ENCODE assay signal across 16 cellular contexts in genomic region chr2:207693641-207694249, GRCh38. TPM values are rescaled to one million over a fixed set of nuclear protein-coding genes. Genes with fewer than 3 reads are reported as not detected.
DNase-seq lines count a peak whose midpoint lies in the region; FAIRE-seq and TF ChIP-seq lines count a peak whose summit lies in the region.
"Had no signal": no experiment of that assay in that cellular context is flagged by ENCODE, and none has a peak within 500 bp of the region (broad histone marks: within the 10 kb centered on the region; RNA-seq: fewer than 3 reads in every experiment).

No MANE protein-coding gene starts in this region.

- H3K4me1 Mint-ChIP-seq in type B pancreatic cell (ENCODE audit: unreplicated experiment): peaks cover 3% of the 10 kb centered on the region

- H3K9me3 ChIP-seq in PC-9 (ENCODE audit: insufficient read depth, low read depth): no peaks in the 10 kb centered on the region

- H3K4me3 Mint-ChIP-seq in type B pancreatic cell: no peak overlapping the region
- H3K4me3 Mint-ChIP-seq: B cell; CD4-positive, alpha-beta T cell; HFFc6 had no signal

- peaks cover 27% of the 10 kb centered on the region for H3F3A ChIP-seq in PC-9 (ENCODE audit: insufficient read depth, low read depth)

- H3K27ac ChIP-seq in PC-9 (peak overlapping the region; percentile 79), mesendoderm (ENCODE audit: low read depth, low read length) (no peak overlapping the region)
- H3K27ac ChIP-seq: HL-60 had no signal

- no peak overlapping the region for H3K4ac ChIP-seq in mesendoderm (ENCODE audit: low read depth, low read length)

- peak; percentile 20 for FAIRE-seq in GM12891 (lab: Jason Lieb, UNC)
- no peak for FAIRE-seq in GM19239 (lab: Jason Lieb, UNC)
- FAIRE-seq: G401.6 had no signal

- no peak overlapping the region for H3K23ac ChIP-seq in mesendoderm (ENCODE audit: low read length)

- H2AK5ac ChIP-seq in mesendoderm (ENCODE audit: low read length): no peak overlapping the region

- H3K9ac ChIP-seq in mesendoderm (ENCODE audit: low read length): no peak overlapping the region

- WGBS in mesendoderm (ENCODE audit: extremely low coverage, insufficient coverage, low lambda C conversion rate): no CpG with 5 or more reads among the region's 4 CpGs

- no peak for TF ChIP-seq CTCF in PC-9 (conservative IDR thresholded peaks at IDR 0.05)
- TF ChIP-seq CTCF in type B pancreatic cell (conservative IDR thresholded peaks at IDR 0.05): no peak

- no peak overlapping the region for H3K56ac ChIP-seq in mesendoderm (ENCODE audit: low read length)

- H3K36me3 ChIP-seq in PC-9 (ENCODE audit: low read depth) (no peaks in the 10 kb centered on the region), mesendoderm (ENCODE audit: control insufficient read depth, insufficient read depth, low read length) (no peaks in the 10 kb centered on the region)

- H2AFZ ChIP-seq in PC-9: no peak overlapping the region

- no peak overlapping the region for H2BK120ac ChIP-seq in mesendoderm (ENCODE audit: low read depth, low read length)

- H3K4me3 ChIP-seq in PC-9: no peak overlapping the region
- no peak overlapping the region for H3K4me3 ChIP-seq in mesendoderm (ENCODE audit: low read length)

- H4K20me1 ChIP-seq in PC-9 (ENCODE audit: insufficient read depth): no peaks in the 10 kb centered on the region

- intact Hi-C loops in PC-9 (cut with micrococcal nuclease; ENCODE audit: unreplicated experiment): no loop called here

- H3K27me3 Mint-ChIP-seq in type B pancreatic cell: no peaks in the 10 kb centered on the region
- H3K27me3 Mint-ChIP-seq: B cell; CD4-positive, alpha-beta T cell had no signal

- peaks cover 29% of the 10 kb centered on the region for H3K4me1 ChIP-seq in PC-9 (replicated peaks; ENCODE audit: insufficient read depth)
- no peaks in the 10 kb centered on the region for H3K4me1 ChIP-seq in mesendoderm (ENCODE audit: control insufficient read depth, low read depth, low read length)

- H3K4me2 ChIP-seq in PC-9 (peak overlapping the region; percentile 32), mesendoderm (ENCODE audit: low read length) (no peak overlapping the region)

- H3K27ac Mint-ChIP-seq in type B pancreatic cell: peak overlapping the region; percentile 36
- H3K27ac Mint-ChIP-seq: B cell; CD4-positive, alpha-beta T cell; HFFc6 had no signal

- H4K5ac ChIP-seq in mesendoderm (ENCODE audit: low read length): no peak overlapping the region

- H3K79me2 ChIP-seq in PC-9 (ENCODE audit: low read depth) (no peaks in the 10 kb centered on the region), mesendoderm (ENCODE audit: control insufficient read depth, insufficient read depth, low read length) (no peaks in the 10 kb centered on the region)

- no peak for DNase-seq in GM12891 (ENCODE audit: insufficient read length, low spot score)
- peak in 1 of 2 experiments; percentile 75 for DNase-seq in PC-9
- no peak for DNase-seq in mesendoderm
- no peak for DNase-seq in type B pancreatic cell (ENCODE audit: extremely low spot score, unreplicated experiment)
- no peak for DNase-seq in inferior parietal cortex (ENCODE audit: extremely low spot score)
- no peak for DNase-seq in NCI-H2081 (lab: John Stamatoyannopoulos, UW)
- no peak for DNase-seq in GM19239 (ENCODE audit: insufficient read length, low spot score)
- DNase-seq: C1 segment of cervical spinal cord; CD4-positive, alpha-beta T cell; DMS79; EL; HCEC 1CT; HFFc6 had no signal

- CTCF ChIA-PET in PC-9 (lab: Charles Lee): no interaction called here

- no peaks in the 10 kb centered on the region for H3K79me1 ChIP-seq in mesendoderm (ENCODE audit: low read length)

- no TSS peak for BruUV-seq in PC-9 (replicated peaks; lab: Mats Ljungman, UMichigan)

- H2BK15ac ChIP-seq in mesendoderm (replicated peaks; ENCODE audit: low read depth): no peak overlapping the region

- TF ChIP-seq POLR2A in GM12891 (IDR thresholded peaks at IDR 0.05; ENCODE audit: low read depth, low read length): no peak

- H3K27me3 ChIP-seq in PC-9 (ENCODE audit: insufficient read depth, low read depth): no peaks in the 10 kb centered on the region
- no peaks in the 10 kb centered on the region for H3K27me3 ChIP-seq in mesendoderm (ENCODE audit: insufficient read depth, low read length, poor library complexity)

- H3K36me3 Mint-ChIP-seq in type B pancreatic cell: no peaks in the 10 kb centered on the region

- H3K9me3 Mint-ChIP-seq in type B pancreatic cell: no peaks in the 10 kb centered on the region
- H3K9me3 Mint-ChIP-seq: CD4-positive, alpha-beta T cell; HFFc6 had no signal

- H3K9me2 ChIP-seq in PC-9 (ENCODE audit: insufficient read depth): no peaks in the 10 kb centered on the region

- no peak overlapping the region for H2BK5ac ChIP-seq in mesendoderm (ENCODE audit: low read length)

- peak overlapping the region; percentile 13 for H4K8ac ChIP-seq in mesendoderm (ENCODE audit: low read depth, low read length)

- no peak overlapping the region for H3K18ac ChIP-seq in mesendoderm (ENCODE audit: low read length)

- POLR2A ChIA-PET in PC-9 (lab: Charles Lee; ENCODE audit: unreplicated experiment): interaction anchor here (0.6 to 0.7 kb wide), 2 partner anchors 10 to 18 kb away, joined by 3 to 4 read pairs; partner anchors contain the start of gene CCNYL1

TF ChIP-seq in GM12891, 5 proteins besides CTCF, POLR2A, EP300 and RAD21:
- TF ChIP-seq PAX5 (IDR thresholded peaks at IDR 0.05; ENCODE audit: insufficient read depth, low read length, severe bottlenecking) (no peak), TAF1 (IDR thresholded peaks at IDR 0.05; ENCODE audit: low read depth, low read length) (no peak), POLR2AphosphoS5 (IDR thresholded peaks at IDR 0.05; ENCODE audit: low read depth, low read length) (no peak), POU2F2 (IDR thresholded peaks at IDR 0.05; ENCODE audit: low read depth, low read length) (no peak), SPI1 (IDR thresholded peaks at IDR 0.05; ENCODE audit: low read depth, low read length) (no peak)

RNA-seq across cellular contexts. Expression of gene CCNYL1, which starts 17.7 kb away (rescaled TPM):
- polyA plus RNA-seq in GM12891 (2012; ENCODE audit: low read depth, missing spikeins): 3.8 TPM
- total RNA-seq in PC-9 (2021): 21.8 and 24.8 TPM in 2 replicates
- 21.5 TPM for polyA plus RNA-seq in mesendoderm (2013, experiment 1 of 2)
- polyA plus RNA-seq in mesendoderm (2013, experiment 2 of 2): 22.0 TPM
- total RNA-seq in type B pancreatic cell (ENCODE audit: low replicate concordance): 20.8 and 30.7 TPM in 2 replicates
